Comparison of ENCODE assay signal across 8 cellular contexts in the genomic region with DNA sequence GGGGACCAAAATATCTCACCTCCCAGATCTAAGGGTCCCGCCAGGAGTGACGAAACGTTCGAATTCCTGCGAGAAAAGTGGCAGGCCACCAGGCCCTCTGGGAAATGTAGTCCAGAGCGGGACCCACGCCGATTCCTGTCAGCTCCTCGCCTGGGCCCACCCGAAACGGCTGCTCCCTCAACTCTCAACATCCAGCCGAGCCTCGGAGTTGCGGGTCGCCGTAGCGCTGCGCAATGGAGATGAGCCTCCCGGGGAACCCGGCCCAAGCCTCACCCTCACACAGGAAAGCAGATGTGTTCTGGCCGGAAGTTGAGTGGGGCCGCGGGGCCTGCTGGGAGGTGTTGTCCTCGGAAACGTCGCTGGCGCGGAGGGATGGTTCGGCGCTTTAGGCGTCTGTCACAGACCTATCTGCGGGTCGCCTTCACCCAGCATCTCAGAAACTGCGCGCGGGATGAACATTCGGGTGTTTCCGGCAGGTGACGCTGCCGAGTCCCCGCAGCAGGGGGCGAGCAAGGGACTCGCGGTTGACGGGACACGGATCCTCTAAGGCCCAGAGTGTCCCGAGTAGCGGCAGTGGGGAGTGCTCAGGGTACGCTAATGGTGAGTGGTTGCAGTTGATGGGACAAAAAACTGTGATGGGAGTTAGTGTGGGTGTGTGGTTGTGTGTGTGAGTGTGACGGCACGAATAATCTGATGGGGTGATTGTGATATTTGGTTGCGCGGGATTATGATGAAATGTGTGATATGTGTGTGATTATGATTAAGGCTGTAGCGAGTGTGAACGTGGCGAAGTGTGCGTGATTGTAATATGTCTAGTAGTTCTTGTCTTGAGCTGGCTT. TPM values are rescaled to one million over a fixed set of nuclear protein-coding genes. Genes with fewer than 3 reads are reported as not detected.
DNase-seq lines count a peak whose midpoint lies in the region; ATAC-seq, FAIRE-seq and TF ChIP-seq lines count a peak whose summit lies in the region.

TSS of gene ZNF568 (plus strand) at position 341 of the 839 bp plus-strand sequence. CDS start 6,439 bp downstream, outside the sequence.
TSS of gene ZNF829 (minus strand) at position 300 of the 839 bp plus-strand sequence. CDS start 1,124 bp downstream, outside the sequence.

- H2AFZ ChIP-seq in neuron (ENCODE audit: low read depth, low read length) = peak within 1 kb of the TSS; percentile 93

- H3K27me3 ChIP-seq in HUES6 (ENCODE audit: control insufficient read depth, insufficient read depth, low read length) (no peaks in the 10 kb centered on the region), RWPE2 (ENCODE audit: insufficient read depth, poor library complexity, severe bottlenecking) (no peaks in the 10 kb centered on the region), neuron (ENCODE audit: insufficient read depth, low read length) (no peaks in the 10 kb centered on the region), stomach smooth muscle (ENCODE audit: control insufficient read depth in 1 of 2, insufficient read depth in 2 of 2, low read length in 2 of 2) (no peaks in the 10 kb centered on the region)

- H3K4me3 ChIP-seq in HUES6 (ENCODE audit: low read depth, low read length) (peak within 1 kb of the TSS; percentile 74), RWPE2 (ENCODE audit: severe bottlenecking) (peak within 1 kb of the TSS; percentile 64), neuron (ENCODE audit: low read length) (peak within 1 kb of the TSS; percentile 64), stomach smooth muscle (ENCODE audit: low read length in 2 of 2) (peak within 1 kb of the TSS; percentile 95 to 96)

- H3K36me3 Mint-ChIP-seq in activated naive CD4-positive, alpha-beta T cell treated with anti-CD3 and anti-CD28 coated beads for 36 hours (ENCODE audit: low read depth) = peaks cover 70% of the 10 kb centered on the region

- H3K4me3 Mint-ChIP-seq in activated naive CD4-positive, alpha-beta T cell treated with anti-CD3 and anti-CD28 coated beads for 36 hours = peak within 1 kb of the TSS; percentile 87

- peak; percentile 54 for TF ChIP-seq CTCF in RWPE2 (IDR thresholded peaks at IDR 0.05; ENCODE audit: poor library complexity, severe bottlenecking)

- H3K27me3 Mint-ChIP-seq in activated naive CD4-positive, alpha-beta T cell treated with anti-CD3 and anti-CD28 coated beads for 36 hours (ENCODE audit: low read depth) = no peaks in the 10 kb centered on the region

- peaks cover 22% of the 10 kb centered on the region for H3K9me3 Mint-ChIP-seq in activated naive CD4-positive, alpha-beta T cell treated with anti-CD3 and anti-CD28 coated beads for 36 hours

- DNase-seq in COLO829 (ENCODE audit: low spot score) = peak; percentile 80
- DNase-seq in RWPE2 (ENCODE audit: low spot score) = peak; percentile 82
- DNase-seq in activated naive CD4-positive, alpha-beta T cell treated with anti-CD3 and anti-CD28 coated beads for 36 hours = peak; percentile 96
- peak; percentile 68 to 82 for DNase-seq in frontal cortex (ENCODE audit: low spot score in 2 of 2)

- H3K9ac ChIP-seq in HUES6 (ENCODE audit: low read length) = peak within 1 kb of the TSS; percentile 81
- peak within 1 kb of the TSS; percentile 94 to 95 for H3K9ac ChIP-seq in stomach smooth muscle (ENCODE audit: low read length in 2 of 2)

- no peak for FAIRE-seq in frontal cortex (lab: Jason Lieb, UNC)

- H3K27ac ChIP-seq in HUES6 (ENCODE audit: low read depth, low read length) (peak within 1 kb of the TSS; percentile 74; the same call in 1 of the 2 replicates), RWPE2 (ENCODE audit: poor library complexity, severe bottlenecking) (peak within 1 kb of the TSS; percentile 48), stomach smooth muscle (ENCODE audit: low read length) (peak within 1 kb of the TSS; percentile 92)

- H3K9me3 ChIP-seq in HUES6 (ENCODE audit: control insufficient read depth, insufficient read depth, low read depth, low read length) (peaks cover 36% of the 10 kb centered on the region; the same call in 1 of the 2 replicates), RWPE2 (ENCODE audit: severe bottlenecking) (peaks cover 3% of the 10 kb centered on the region), neuron (ENCODE audit: low read length) (peaks cover 34% of the 10 kb centered on the region), stomach smooth muscle (ENCODE audit: control insufficient read depth in 2 of 2, low read length in 2 of 2) (peaks cover 0 to 3% of the 10 kb centered on the region in 2 donors)

- H3K36me3 ChIP-seq in HUES6 (ENCODE audit: control insufficient read depth, insufficient read depth, low read length) = no peaks in the 10 kb centered on the region; the same call in 1 of the 2 replicates
- peaks cover 67% of the 10 kb centered on the region for H3K36me3 ChIP-seq in RWPE2 (ENCODE audit: low read depth)
- peaks cover 41% of the 10 kb centered on the region for H3K36me3 ChIP-seq in neuron (ENCODE audit: insufficient read depth, low read length)
- H3K36me3 ChIP-seq in stomach smooth muscle (ENCODE audit: control insufficient read depth in 2 of 2, insufficient read depth in 2 of 2, low read length in 2 of 2) = peaks cover 10 to 18% of the 10 kb centered on the region in 2 donors

- no peaks in the 10 kb centered on the region for H3K4me1 ChIP-seq in HUES6 (ENCODE audit: control insufficient read depth, insufficient read depth, low read length)
- H3K4me1 ChIP-seq in RWPE2 (ENCODE audit: insufficient read depth, poor library complexity, severe bottlenecking) = no peaks in the 10 kb centered on the region
- no peaks in the 10 kb centered on the region for H3K4me1 ChIP-seq in neuron (ENCODE audit: insufficient read depth, low read length)
- H3K4me1 ChIP-seq in stomach smooth muscle (ENCODE audit: control insufficient read depth, insufficient read depth, low read length) = peaks cover 10% of the 10 kb centered on the region

- peaks cover 17% of the 10 kb centered on the region for H3K4me1 Mint-ChIP-seq in activated naive CD4-positive, alpha-beta T cell treated with anti-CD3 and anti-CD28 coated beads for 36 hours (ENCODE audit: low read depth)

- intact Hi-C loops in activated naive CD4-positive, alpha-beta T cell treated with anti-CD3 and anti-CD28 coated beads for 36 hours (cut with micrococcal nuclease) = loop anchor here (1.0 to 10.0 kb wide), 9 partner anchors 66 to 701 kb away; partner anchors contain the start of genes ZNF146, ZNF260, ZNF345 and ZNF420

- H3K27ac Mint-ChIP-seq in activated naive CD4-positive, alpha-beta T cell treated with anti-CD3 and anti-CD28 coated beads for 36 hours = peak within 1 kb of the TSS; percentile 91

- ATAC-seq in GM21360 (IDR thresholded peaks at IDR 0.05; ENCODE audit: unreplicated experiment) = peak; percentile 91
- peak; percentile 91 for ATAC-seq in RWPE2 (ENCODE audit: low read depth)

- CTCF ChIA-PET in activated naive CD4-positive, alpha-beta T cell treated with anti-CD3 and anti-CD28 coated beads for 36 hours (lab: Charles Lee) = no interaction called here

RNA-seq across cellular contexts. Expression of gene ZNF568, which starts in this region (rescaled TPM):
- 1 to 10 TPM; 5.3 to 6.3 TPM for total RNA-seq in activated naive CD4-positive, alpha-beta T cell treated with anti-CD3 and anti-CD28 coated beads for 36 hours
- 49.7 TPM for total RNA-seq in frontal cortex

RNA-seq across cellular contexts. Expression of gene ZNF829, which starts in this region (rescaled TPM):
- 1 to 10 TPM; 3.5 to 3.7 TPM for total RNA-seq in activated naive CD4-positive, alpha-beta T cell treated with anti-CD3 and anti-CD28 coated beads for 36 hours
- total RNA-seq in frontal cortex = 9.4 TPM

Comparison
In these comparisons a context has a peak if more than half of its experiments do, and no peak if none do; other contexts are left out.
1. Peak in every context shown above with its lines: DNase-seq, ATAC-seq, H3K4me3 ChIP-seq and H3K27ac ChIP-seq.